Comparison of ENCODE assay signal across 14 cellular contexts in genomic region chr20:1896859-1897258, GRCh38. TPM values are rescaled to one million over a fixed set of nuclear protein-coding genes. Genes with fewer than 3 reads are reported as not detected.
DNase-seq lines count a peak whose midpoint lies in the region; ATAC-seq and TF ChIP-seq lines count a peak whose summit lies in the region.
"Had no signal": no experiment of that assay in that cellular context is flagged by ENCODE, and none has a peak within 500 bp of the region (broad histone marks: within the 10 kb centered on the region; RNA-seq: fewer than 3 reads in every experiment).

No MANE protein-coding gene starts in this region.

- peak overlapping the region; percentile 97 for H3K27ac Mint-ChIP-seq in stimulated activated naive B cell treated with anti-CD40 and anti-IgM and Interleukin-4, amounts not matched to agents 10 μg/mL and 1 μg/mL and 100 μg/mL, for 72 hours
- H3K27ac Mint-ChIP-seq: activated naive CD4-positive, alpha-beta T cell treated with anti-CD3 and anti-CD28 coated beads, Interleukin-2, amount 50 U/mL, for 24 hours; CD8-positive, alpha-beta memory T cell had no signal

- no peak for TF ChIP-seq POLR2A in adrenal gland (IDR thresholded peaks at IDR 0.05)

- peaks cover 51 to 68% of the 10 kb centered on the region in 2 donors for H3K36me3 Mint-ChIP-seq in stimulated activated naive B cell treated with anti-CD40 and anti-IgM and Interleukin-4, amounts not matched to agents 10 μg/mL and 1 μg/mL and 100 μg/mL, for 72 hours
- H3K36me3 Mint-ChIP-seq: activated naive CD4-positive, alpha-beta T cell treated with anti-CD3 and anti-CD28 coated beads, Interleukin-2, amount 50 U/mL, for 24 hours; CD8-positive, alpha-beta memory T cell had no signal

- H3K9me3 ChIP-seq in GM23248 (ENCODE audit: low read depth) (no peaks in the 10 kb centered on the region), adrenal gland (replicated peaks in 1 of 3) (no peaks in the 10 kb centered on the region), right atrium auricular region (no peaks in the 10 kb centered on the region)

- intact Hi-C loops in adrenal gland (cut with DNase I) = loop anchor here in 1 of 2 donors (10.0 kb wide), 1 partner anchor 48 kb away; no protein-coding TSS in a partner anchor

- peak overlapping the region; percentile 94 for H3K4me2 ChIP-seq in GM23248 (ENCODE audit: unreplicated experiment)

- H3K4me3 ChIP-seq in GM23248 (peak overlapping the region; percentile 99), adrenal gland (peak overlapping the region in 1 of 4 donors; percentile 94), right atrium auricular region (peak overlapping the region in 1 of 2 donors; percentile 76)

- H4K20me1 ChIP-seq in GM23248 (ENCODE audit: insufficient read depth) = no peaks in the 10 kb centered on the region

- H3K4me1 Mint-ChIP-seq in stimulated activated naive B cell treated with anti-CD40 and anti-IgM and Interleukin-4, amounts not matched to agents 10 μg/mL and 1 μg/mL and 100 μg/mL, for 72 hours = peaks cover 56 to 80% of the 10 kb centered on the region in 2 donors
- H3K4me1 Mint-ChIP-seq: activated naive CD4-positive, alpha-beta T cell treated with anti-CD3 and anti-CD28 coated beads, Interleukin-2, amount 50 U/mL, for 24 hours had no signal

- H3K27me3 ChIP-seq in GM23248 (replicated peaks; ENCODE audit: insufficient read depth) = no peaks in the 10 kb centered on the region
- H3K27me3 ChIP-seq in adrenal gland = no peaks in the 10 kb centered on the region
- H3K27me3 ChIP-seq in right atrium auricular region = no peaks in the 10 kb centered on the region

- peaks cover 90% of the 10 kb centered on the region for H3K79me2 ChIP-seq in GM23248 (ENCODE audit: insufficient read depth)

- peak overlapping the region; percentile 55 for H3K9ac ChIP-seq in GM23248

- ATAC-seq in stimulated activated naive B cell treated with anti-CD40 and anti-IgM and Interleukin-4, amounts not matched to agents 10 μg/mL and 1 μg/mL and 100 μg/mL, for 72 hours (replicated peaks) = no peak

- H3K4me1 ChIP-seq in GM23248 (ENCODE audit: insufficient read depth) (peaks cover 43% of the 10 kb centered on the region), adrenal gland (replicated peaks in 1 of 2) (peaks cover 12 to 61% of the 10 kb centered on the region in 2 donors), right atrium auricular region (peaks cover 0 to 66% of the 10 kb centered on the region in 2 donors)

- H2AFZ ChIP-seq in GM23248 = no peak overlapping the region

- no peaks in the 10 kb centered on the region; the same call in 1 of the 2 replicates for H3K36me3 ChIP-seq in GM23248 (ENCODE audit: low read depth)
- H3K36me3 ChIP-seq in adrenal gland (replicated peaks in 1 of 2) = no peaks in the 10 kb centered on the region
- no peaks in the 10 kb centered on the region for H3K36me3 ChIP-seq in right atrium auricular region

- peak overlapping the region; percentile 61 for H3K27ac ChIP-seq in GM23248
- peak overlapping the region in 4 of 5 donors; percentile 26 to 99 (median 82) for H3K27ac ChIP-seq in adrenal gland
- H3K27ac ChIP-seq in right atrium auricular region = peak overlapping the region; percentile 94 to 96

- DNase-seq in GM23248 (no peak), adrenal gland (no peak), right atrium auricular region (ENCODE audit: low spot score) (no peak), RKO (ENCODE audit: low spot score) (no peak), NCI-H1417 (lab: John Stamatoyannopoulos, UW) (no peak), NCI-H2107 (lab: John Stamatoyannopoulos, UW) (no peak), SKM-1 treated with dmso at 0.1 percent for 144 hours (lab: John Stamatoyannopoulos, UW; ENCODE audit: unreplicated experiment) (no peak)
- no peak for DNase-seq in stimulated activated naive B cell treated with anti-CD40 and anti-IgM and Interleukin-4, amounts not matched to agents 10 μg/mL and 1 μg/mL and 100 μg/mL, for 72 hours
- DNase-seq: activated CD8-positive, alpha-beta memory T cell treated with anti-CD3 and anti-CD28 coated beads for 24 hours; CD8-positive, alpha-beta memory T cell; effector CD4-positive, alpha-beta T cell; NCI-H1436; stimulated activated CD4-positive, alpha-beta T cell treated with anti-CD3 and anti-CD28 coated beads, Interleukin-12 subunit alpha, Interleukin-12 subunit beta, amount 100 ng/mL, for 4 hours had no signal

- TF ChIP-seq CTCF in adrenal gland (IDR thresholded peaks at IDR 0.05) (no peak), right atrium auricular region (IDR thresholded peaks at IDR 0.05) (no peak)

- no peaks in the 10 kb centered on the region for H3K9me2 ChIP-seq in GM23248 (ENCODE audit: insufficient read depth)

- H3K4me3 Mint-ChIP-seq in stimulated activated naive B cell treated with anti-CD40 and anti-IgM and Interleukin-4, amounts not matched to agents 10 μg/mL and 1 μg/mL and 100 μg/mL, for 72 hours = peak overlapping the region; percentile 90 to 95
- H3K4me3 Mint-ChIP-seq: activated naive CD4-positive, alpha-beta T cell treated with anti-CD3 and anti-CD28 coated beads, Interleukin-2, amount 50 U/mL, for 24 hours had no signal

- peaks cover 33% of the 10 kb centered on the region for H3F3A ChIP-seq in GM23248 (ENCODE audit: insufficient read depth)

- in situ Hi-C loops in GM23248 (cut with MboI) = no loop called here

- WGBS in GM23248 (ENCODE audit: low coverage in 1 of 2, low lambda C conversion rate in 2 of 2, missing lambda C conversion rate in 2 of 2), 2 experiments = 25% methylated on average over 8 of the region's 8 CpGs
- 60 to 70% (median 63%) methylated on average over 7 to 8 of the region's 8 CpGs for WGBS in adrenal gland, 4 donors

- peaks cover 0 to 6% of the 10 kb centered on the region in 2 donors for H3K27me3 Mint-ChIP-seq in stimulated activated naive B cell treated with anti-CD40 and anti-IgM and Interleukin-4, amounts not matched to agents 10 μg/mL and 1 μg/mL and 100 μg/mL, for 72 hours

- H3K9me3 Mint-ChIP-seq in stimulated activated naive B cell treated with anti-CD40 and anti-IgM and Interleukin-4, amounts not matched to agents 10 μg/mL and 1 μg/mL and 100 μg/mL, for 72 hours = no peaks in the 10 kb centered on the region
- H3K9me3 Mint-ChIP-seq: activated naive CD4-positive, alpha-beta T cell treated with anti-CD3 and anti-CD28 coated beads, Interleukin-2, amount 50 U/mL, for 24 hours; CD8-positive, alpha-beta memory T cell had no signal

RNA-seq across cellular contexts. Expression of gene SIRPA, which starts 1.7 kb away (rescaled TPM):
- total RNA-seq in GM23248 (2014; rRNA removed; shearing (Covaris generic)) = 73.5 and 93.3 TPM in 2 replicates
- polyA plus RNA-seq in GM23248 (2016; fragmentation: Nextera tagmentation; extraction: Ambion mirVana) (101 and 102 TPM in 2 replicates), adrenal gland (10 to 100 TPM; 32.3 to 81.8 (median 40.4) TPM)
- total RNA-seq in adrenal gland (100 to 1,000 TPM in 1 of 8 donors, 10 to 100 TPM in 7; 48.9 to 102 (median 73.1) TPM), right atrium auricular region (10 to 100 TPM; 32.4 to 58.5 TPM)
- polyA plus RNA-seq: CD8-positive, alpha-beta memory T cell had no signal
